ENCODE assay signal across 21 cellular contexts in genomic region chr1:8185400-8185799, GRCh38.
A peak's percentile ranks its signal among the peaks of the same experiment; 100 is the strongest.
DNase-seq lines count a peak whose midpoint lies in the region; ATAC-seq, FAIRE-seq and TF ChIP-seq lines count a peak whose summit lies in the region.
"Had no signal": no experiment of that assay in that cellular context is flagged by ENCODE, and none has a peak within 500 bp of the region (broad histone marks: within the 10 kb centered on the region; RNA-seq: fewer than 3 reads in every experiment).

No MANE protein-coding gene starts in this region.

- H2AFZ ChIP-seq in IMR-90 (replicated peaks; ENCODE audit: low read length, poor library complexity) (peak overlapping the region; percentile 35), HepG2 (ENCODE audit: low read length) (no peak overlapping the region), trophoblast cell (ENCODE audit: insufficient read depth, low read length, poor library complexity) (no peak overlapping the region)

- TF ChIP-seq POLR2A in IMR-90 (IDR thresholded peaks at IDR 0.05; ENCODE audit: low read depth, low read length) (no peak), HepG2 (IDR thresholded peaks at IDR 0.05; ENCODE audit: insufficient read depth in 1 of 2, low read depth in 2 of 2, low read length in 2 of 2) (no peak)

- no peak overlapping the region for H3K14ac ChIP-seq in IMR-90 (replicated peaks; ENCODE audit: low read depth, low read length)
- H3K14ac ChIP-seq in trophoblast cell (ENCODE audit: low read length) = no peak overlapping the region

- no peak overlapping the region for H2BK15ac ChIP-seq in IMR-90 (ENCODE audit: low read depth, low read length)

- DNase-seq in IMR-90 (no peak), Panc1 (ENCODE audit: low read depth, low spot score) (no peak), HepG2 (ENCODE audit: low spot score) (no peak), trophoblast cell (no peak), Caco-2 (no peak)
- DNase-seq in stimulated activated CD4-positive, alpha-beta T cell treated with anti-CD3 and anti-CD28 coated beads, Interleukin-1b, Interleukin-23, amount 100 ng/mL, for 48 hours = no peak
- DNase-seq in activated T-helper 2 cell treated with anti-CD3 and anti-CD28 coated beads, Interferon-gamma antibody, Interleukin-2, Interleukin-4, amounts not matched to agents 10 μg/mL and 5 μg/mL and 100 μg/mL, durations not matched to agents 14 hours and 24 hours and 36 hours (ENCODE audit: low spot score) = no peak
- no peak for DNase-seq in activated naive CD4-positive, alpha-beta T cell treated with anti-CD3 and anti-CD28 coated beads, Interleukin-2, amount 50 U/mL, for 16 hours
- DNase-seq: AML-193; CD4-positive, alpha-beta T cell; DMS153; DMS79 treated with DMSO at 0.1 percent for 48 hours; GF-D8; HCEC 1CT; HFFc6 had no signal

- intact Hi-C loops in IMR-90 (cut with micrococcal nuclease) (no loop called here), Panc1 (cut with micrococcal nuclease; ENCODE audit: unreplicated experiment) (no loop called here), HepG2 (cut with micrococcal nuclease; ENCODE audit: unreplicated experiment) (no loop called here), Caco-2 (cut with micrococcal nuclease; ENCODE audit: unreplicated experiment) (loop anchor here (10.0 kb wide), 1 partner anchor 129 kb away; the partner anchor contains the start of gene SLC45A1)
- intact Hi-C loops in activated T-helper 2 cell treated with anti-CD3 and anti-CD28 coated beads, Interferon-gamma antibody, Interleukin-2, Interleukin-4, amounts not matched to agents 10 μg/mL and 5 μg/mL and 100 μg/mL, durations not matched to agents 14 hours and 24 hours and 36 hours (cut with micrococcal nuclease) = no loop called here

- no peak overlapping the region for H3K56ac ChIP-seq in IMR-90 (ENCODE audit: extremely low read depth, insufficient read depth, low read length)

- POLR2A ChIA-PET in IMR-90 (lab: Charles Lee; ENCODE audit: unreplicated experiment) (no interaction called here), Panc1 (lab: Charles Lee) (interaction anchor here (0.6 kb wide), 4 partner anchors 14 to 635 kb away, joined by 3 to 14 read pairs (median 6); no protein-coding TSS in a partner anchor), HepG2 (lab: Yijun Ruan, JAX) (interaction anchor here (0.7 to 2.8 kb wide), 3 partner anchors 23 to 158 kb away, joined by 3 to 6 read pairs (median 3); partner anchors contain the start of gene ERRFI1), Caco-2 (lab: Charles Lee) (no interaction called here)

- H2AK9ac ChIP-seq in IMR-90 (replicated peaks; ENCODE audit: low read depth, low read length, poor library complexity) = no peak overlapping the region

- no peak overlapping the region for H4K5ac ChIP-seq in IMR-90 (ENCODE audit: low read depth, low read length)

- no peak overlapping the region for H3K4me3 Mint-ChIP-seq in activated T-helper 2 cell treated with anti-CD3 and anti-CD28 coated beads, Interferon-gamma antibody, Interleukin-2, Interleukin-4, amounts not matched to agents 10 μg/mL and 5 μg/mL and 100 μg/mL, durations not matched to agents 14 hours and 24 hours and 36 hours (ENCODE audit: low read depth)
- no peak overlapping the region for H3K4me3 Mint-ChIP-seq in Caco-2 (ENCODE audit: unreplicated experiment)
- H3K4me3 Mint-ChIP-seq: CD4-positive, alpha-beta T cell; GM23338; HFFc6; IgD-negative memory B cell had no signal

- no peaks in the 10 kb centered on the region for H3K79me2 ChIP-seq in HepG2 (ENCODE audit: insufficient read depth, low read length)
- H3K79me2 ChIP-seq in trophoblast cell (ENCODE audit: control insufficient read depth, insufficient read depth, low read length, poor library complexity) = no peaks in the 10 kb centered on the region

- H3K4me2 ChIP-seq in IMR-90 (ENCODE audit: low read depth, low read length) (no peak overlapping the region), HepG2 (ENCODE audit: low read depth, low read length) (no peak overlapping the region), trophoblast cell (ENCODE audit: low read length) (no peak overlapping the region)
- H3K4me2 ChIP-seq: GM23338 had no signal

- H3K18ac ChIP-seq in IMR-90 (ENCODE audit: low read depth, low read length) (no peak overlapping the region), trophoblast cell (ENCODE audit: low read length) (no peak overlapping the region)

- dilution Hi-C loops in IMR-90 (cut with HindIII; ENCODE audit: low sequenced_read_pairs, unreplicated experiment) = no loop called here

- peaks cover 18% of the 10 kb centered on the region for H3K4me1 Mint-ChIP-seq in activated T-helper 2 cell treated with anti-CD3 and anti-CD28 coated beads, Interferon-gamma antibody, Interleukin-2, Interleukin-4, amounts not matched to agents 10 μg/mL and 5 μg/mL and 100 μg/mL, durations not matched to agents 14 hours and 24 hours and 36 hours (ENCODE audit: low read depth)
- H3K4me1 Mint-ChIP-seq in Caco-2 (ENCODE audit: low read depth, unreplicated experiment) = peaks cover 13% of the 10 kb centered on the region
- H3K4me1 Mint-ChIP-seq: GM23338, IgD-negative memory B cell had no signal

- BruUV-seq in IMR-90 (replicated peaks; lab: Mats Ljungman, UMichigan) (no TSS peak), Panc1 (replicated peaks; lab: Mats Ljungman, UMichigan) (no TSS peak), HepG2 (replicated peaks; lab: Mats Ljungman, UMichigan) (no TSS peak), Caco-2 (replicated peaks; lab: Mats Ljungman, UMichigan) (no TSS peak)

- FAIRE-seq in HepG2 (lab: Jason Lieb, UNC) = no peak
- FAIRE-seq: A204.1, H54 had no signal

- H3K4me1 ChIP-seq in IMR-90 (ENCODE audit: control insufficient read depth, insufficient read depth, low read length) = peaks cover 9% of the 10 kb centered on the region
- peaks cover 34% of the 10 kb centered on the region for H3K4me1 ChIP-seq in Panc1 (ENCODE audit: control insufficient read depth, insufficient read depth, low read length)
- H3K4me1 ChIP-seq in HepG2 (ENCODE audit: insufficient read depth, low read length) = peaks cover 78% of the 10 kb centered on the region
- peaks cover 3 to 13% of the 10 kb centered on the region in 2 experiments for H3K4me1 ChIP-seq in trophoblast cell (ENCODE audit: control insufficient read depth in 1 of 2, insufficient read depth in 2 of 2, low read length in 2 of 2)
- peaks cover 21% of the 10 kb centered on the region for H3K4me1 ChIP-seq in Caco-2

- no peak overlapping the region for H4K91ac ChIP-seq in IMR-90 (ENCODE audit: insufficient read depth, low read depth, low read length)
- H4K91ac ChIP-seq in trophoblast cell (ENCODE audit: low read depth, low read length) = peak overlapping the region; percentile 73

- H3K4ac ChIP-seq in IMR-90 (ENCODE audit: low read depth, low read length) (no peak overlapping the region), trophoblast cell (ENCODE audit: low read depth, low read length) (no peak overlapping the region)

- in situ Hi-C loops in IMR-90 (cut with MboI; ENCODE audit: low sequenced_read_pairs) = no loop called here
- in situ Hi-C loops in Panc1 (cut with HindIII; ENCODE audit: low pct_unique_long_range_greater_than_20kb, low sequenced_read_pairs) = no loop called here
- in situ Hi-C loops in HepG2 (cut with HindIII; ENCODE audit: extremely low pct_ligation_motif_present, low pct_unique_long_range_greater_than_20kb) = no loop called here

- no peaks in the 10 kb centered on the region for H3K79me1 ChIP-seq in IMR-90 (ENCODE audit: low read depth in 1 of 2, low read length in 2 of 2)
- peaks cover 12% of the 10 kb centered on the region for H3K79me1 ChIP-seq in trophoblast cell (ENCODE audit: low read length)

- H3K9ac ChIP-seq in IMR-90 (ENCODE audit: low read depth, low read length) (no peak overlapping the region), HepG2 (ENCODE audit: insufficient read depth, low read depth, low read length) (no peak overlapping the region), trophoblast cell (ENCODE audit: low read length) (no peak overlapping the region)

- no peaks in the 10 kb centered on the region for H3K27me3 Mint-ChIP-seq in activated T-helper 2 cell treated with anti-CD3 and anti-CD28 coated beads, Interferon-gamma antibody, Interleukin-2, Interleukin-4, amounts not matched to agents 10 μg/mL and 5 μg/mL and 100 μg/mL, durations not matched to agents 14 hours and 24 hours and 36 hours (ENCODE audit: low read depth)
- H3K27me3 Mint-ChIP-seq in Caco-2 (ENCODE audit: insufficient read depth, unreplicated experiment) = no peaks in the 10 kb centered on the region
- H3K27me3 Mint-ChIP-seq: CD4-positive, alpha-beta T cell had no signal

- H4K20me1 ChIP-seq in IMR-90 (ENCODE audit: insufficient read depth, low read length) (no peaks in the 10 kb centered on the region), HepG2 (ENCODE audit: insufficient read depth, low read length) (no peaks in the 10 kb centered on the region)

- H3K27ac Mint-ChIP-seq in activated T-helper 2 cell treated with anti-CD3 and anti-CD28 coated beads, Interferon-gamma antibody, Interleukin-2, Interleukin-4, amounts not matched to agents 10 μg/mL and 5 μg/mL and 100 μg/mL, durations not matched to agents 14 hours and 24 hours and 36 hours = no peak overlapping the region
- no peak overlapping the region for H3K27ac Mint-ChIP-seq in Caco-2 (ENCODE audit: unreplicated experiment)
- H3K27ac Mint-ChIP-seq: CD4-positive, alpha-beta T cell; GM23338; HFFc6; IgD-negative memory B cell had no signal

- H2BK5ac ChIP-seq in IMR-90 (ENCODE audit: low read depth, low read length, poor library complexity, severe bottlenecking) = no peak overlapping the region
- H2BK5ac ChIP-seq in trophoblast cell (ENCODE audit: low read depth, low read length, poor library complexity) = no peak overlapping the region

- H3K36me3 ChIP-seq in IMR-90 (ENCODE audit: control insufficient read depth, insufficient read depth, low read length) (no peaks in the 10 kb centered on the region), Panc1 (ENCODE audit: control insufficient read depth, insufficient read depth, low read length) (no peaks in the 10 kb centered on the region), HepG2 (replicated peaks in 1 of 2; ENCODE audit: control insufficient read depth in 1 of 2, insufficient read depth in 2 of 2, low read length in 2 of 2) (no peaks in the 10 kb centered on the region), trophoblast cell (ENCODE audit: control insufficient read depth in 1 of 2, insufficient read depth in 2 of 2, low read length in 2 of 2) (no peaks in the 10 kb centered on the region), Caco-2 (ENCODE audit: control insufficient read depth, insufficient read depth, low read length) (no peaks in the 10 kb centered on the region)

- H2BK12ac ChIP-seq in trophoblast cell (ENCODE audit: low read length) = peak overlapping the region; percentile 92

- H3K9me1 ChIP-seq in IMR-90 (ENCODE audit: insufficient read depth, low read length) = no peaks in the 10 kb centered on the region; the same call in 1 of the 2 replicates

- peaks cover 3% of the 10 kb centered on the region for H3K9me3 Mint-ChIP-seq in activated T-helper 2 cell treated with anti-CD3 and anti-CD28 coated beads, Interferon-gamma antibody, Interleukin-2, Interleukin-4, amounts not matched to agents 10 μg/mL and 5 μg/mL and 100 μg/mL, durations not matched to agents 14 hours and 24 hours and 36 hours
- H3K9me3 Mint-ChIP-seq in Caco-2 (ENCODE audit: unreplicated experiment) = no peaks in the 10 kb centered on the region
- H3K9me3 Mint-ChIP-seq: CD4-positive, alpha-beta T cell; GM23338; HFFc6; IgD-negative memory B cell had no signal

- no peak overlapping the region for H3K23ac ChIP-seq in IMR-90 (ENCODE audit: low read depth, low read length)
- H3K23ac ChIP-seq in trophoblast cell (ENCODE audit: low read length) = no peak overlapping the region

- H3K4me3 ChIP-seq in IMR-90 (ENCODE audit: insufficient read depth, low read depth, low read length) (no peak overlapping the region), Panc1 (ENCODE audit: low read depth in 2 of 2, low read length in 2 of 2) (no peak overlapping the region), HepG2 (replicated peaks in 1 of 3; ENCODE audit: insufficient read depth in 1 of 3, low read depth in 2 of 3, low read length in 3 of 3) (no peak overlapping the region), trophoblast cell (ENCODE audit: low read depth, low read length) (no peak overlapping the region), Caco-2 (ENCODE audit: low read depth, low read length) (no peak overlapping the region)
- H3K4me3 ChIP-seq: GM23338 had no signal

- H3K9me3 ChIP-seq in IMR-90 (ENCODE audit: control insufficient read depth, insufficient read depth, low read length) = no peaks in the 10 kb centered on the region; the same call in 1 of the 2 replicates
- 0 out of 2 replicates have a peak, but pooled peaks cover under 1% of the 10 kb centered on the region for H3K9me3 ChIP-seq in Panc1 (ENCODE audit: control insufficient read depth, insufficient read depth, low read depth, low read length)
- no peaks in the 10 kb centered on the region for H3K9me3 ChIP-seq in HepG2 (ENCODE audit: low read length)
- no peaks in the 10 kb centered on the region for H3K9me3 ChIP-seq in trophoblast cell (ENCODE audit: insufficient read depth, low read depth, low read length)
- H3K9me3 ChIP-seq in Caco-2 = no peaks in the 10 kb centered on the region

- H3K27me3 ChIP-seq in IMR-90 (ENCODE audit: control insufficient read depth, insufficient read depth, low read length) (no peaks in the 10 kb centered on the region), Panc1 (ENCODE audit: control insufficient read depth, insufficient read depth, low read length) (no peaks in the 10 kb centered on the region), HepG2 (ENCODE audit: control insufficient read depth in 1 of 2, insufficient read depth in 2 of 2, low read length in 2 of 2) (no peaks in the 10 kb centered on the region), trophoblast cell (ENCODE audit: insufficient read depth, low read length) (no peaks in the 10 kb centered on the region), Caco-2 (replicated peaks; ENCODE audit: control insufficient read depth, insufficient read depth, low read length) (no peaks in the 10 kb centered on the region)

- no peaks in the 10 kb centered on the region for H3K36me3 Mint-ChIP-seq in activated T-helper 2 cell treated with anti-CD3 and anti-CD28 coated beads, Interferon-gamma antibody, Interleukin-2, Interleukin-4, amounts not matched to agents 10 μg/mL and 5 μg/mL and 100 μg/mL, durations not matched to agents 14 hours and 24 hours and 36 hours (ENCODE audit: low read depth)
- H3K36me3 Mint-ChIP-seq in Caco-2 (ENCODE audit: insufficient read depth, unreplicated experiment) = no peaks in the 10 kb centered on the region
- H3K36me3 Mint-ChIP-seq: IgD-negative memory B cell had no signal

- no peak overlapping the region for H2BK120ac ChIP-seq in IMR-90 (ENCODE audit: low read depth, low read length)
- peak overlapping the region; percentile 46 for H2BK120ac ChIP-seq in trophoblast cell (ENCODE audit: insufficient read depth, low read length, poor library complexity)

- CTCF ChIA-PET in IMR-90 (lab: Yijun Ruan, JAX) = interaction anchor here (0.6 kb wide), 1 partner anchor 107 kb away, joined by 8 read pairs; no protein-coding TSS in a partner anchor
- CTCF ChIA-PET in Panc1 (lab: Charles Lee) = interaction anchor here (0.7 kb wide), 1 partner anchor 15 kb away, joined by 8 read pairs; no protein-coding TSS in a partner anchor
- CTCF ChIA-PET in HepG2 (lab: Yijun Ruan, JAX; ENCODE audit: low intra/inter-chr PET ratio, low total read pairs) = no interaction called here
- CTCF ChIA-PET in Caco-2 (lab: Charles Lee) = no interaction called here

- H2BK20ac ChIP-seq in IMR-90 (ENCODE audit: low read depth, low read length) = no peak overlapping the region

- WGBS in IMR-90 (ENCODE audit: extremely low coverage in 2 of 2, insufficient read length in 1 of 2), 2 experiments = 95% methylated on average over 4 of the region's 5 CpGs; no CpG with 5 or more reads in 1 of the 2 experiments
- 99% methylated on average over 5 of the region's 5 CpGs for WGBS in HepG2 (ENCODE audit: low lambda C conversion rate)
- no CpG with 5 or more reads among the region's 5 CpGs for WGBS in trophoblast cell (ENCODE audit: extremely low coverage, insufficient coverage, insufficient read length)

- no peak overlapping the region for H4K12ac ChIP-seq in trophoblast cell (ENCODE audit: low read depth, low read length)

- TF ChIP-seq RAD21 in IMR-90 (IDR thresholded peaks at IDR 0.05; ENCODE audit: low read length) (no peak), HepG2 (CRISPR knock-in tag; IDR thresholded peaks at IDR 0.05) (no peak)

- ATAC-seq in IMR-90 (ENCODE audit: low read depth) (no peak), Panc1 (no peak), HepG2 (no peak)
- ATAC-seq: GM23338 had no signal

- TF ChIP-seq EP300 in HepG2 (IDR thresholded peaks at IDR 0.05; ENCODE audit: low read depth in 2 of 2, low read length in 2 of 2) (no peak), HepG2 (CRISPR knock-in tag; IDR thresholded peaks at IDR 0.05; ENCODE audit: borderline replicate concordance) (no peak)

- H4K8ac ChIP-seq in IMR-90 (ENCODE audit: low read depth in 2 of 2, low read length in 2 of 2) = no peak overlapping the region
- H4K8ac ChIP-seq in trophoblast cell (ENCODE audit: low read depth, low read length) = peak overlapping the region; percentile 52

- TF ChIP-seq CTCF in IMR-90 (conservative IDR thresholded peaks at IDR 0.05; ENCODE audit: low read depth, low read length) (no peak), Panc1 (IDR thresholded peaks at IDR 0.05) (no peak), HepG2 (CRISPR knock-in tag; IDR thresholded peaks at IDR 0.05) (no peak), Caco-2 (IDR thresholded peaks at IDR 0.05; ENCODE audit: insufficient read depth in 1 of 2, low read depth in 1 of 2, low read length in 1 of 2, severe bottlenecking in 1 of 2, unreplicated experiment in 1 of 2) (no peak)

- no peak overlapping the region for H3K27ac ChIP-seq in IMR-90 (ENCODE audit: insufficient read depth, low read length)
- H3K27ac ChIP-seq in Panc1 (ENCODE audit: low read length) = peak overlapping the region; percentile 100
- no peak overlapping the region for H3K27ac ChIP-seq in HepG2 (ENCODE audit: extremely low read length, insufficient read depth, low read length)
- no peak overlapping the region for H3K27ac ChIP-seq in trophoblast cell (ENCODE audit: low read depth, low read length)
- H3K27ac ChIP-seq: C4-2B, HL-60 had no signal

- H2AK5ac ChIP-seq in IMR-90 (ENCODE audit: low read depth, low read length) = no peak overlapping the region
- no peak overlapping the region for H2AK5ac ChIP-seq in trophoblast cell (ENCODE audit: low read length)

Comparison
In these comparisons a context has a peak if more than half of its experiments do, and no peak if none do; other contexts are left out.
1. CTCF ChIA-PET loops: an anchor here in IMR-90 (0.6 kb wide) and Panc1 (0.7 kb wide); none called in HepG2 and Caco-2.
2. POLR2A ChIA-PET loops: an anchor here in Panc1 (0.6 kb wide) and HepG2 (0.7 to 2.8 kb wide); none called in IMR-90 and Caco-2.